ENCODE assay signal across 1 cellular context in genomic region chr6:2433686-2434085, GRCh38.
TF ChIP-seq lines count a peak whose summit lies in the region.

No MANE protein-coding gene starts in this region.

TF ChIP-seq in HCT116, 20 proteins besides CTCF, POLR2A, EP300 and RAD21 (continued from another document):
- TF ChIP-seq, protein P1, sequence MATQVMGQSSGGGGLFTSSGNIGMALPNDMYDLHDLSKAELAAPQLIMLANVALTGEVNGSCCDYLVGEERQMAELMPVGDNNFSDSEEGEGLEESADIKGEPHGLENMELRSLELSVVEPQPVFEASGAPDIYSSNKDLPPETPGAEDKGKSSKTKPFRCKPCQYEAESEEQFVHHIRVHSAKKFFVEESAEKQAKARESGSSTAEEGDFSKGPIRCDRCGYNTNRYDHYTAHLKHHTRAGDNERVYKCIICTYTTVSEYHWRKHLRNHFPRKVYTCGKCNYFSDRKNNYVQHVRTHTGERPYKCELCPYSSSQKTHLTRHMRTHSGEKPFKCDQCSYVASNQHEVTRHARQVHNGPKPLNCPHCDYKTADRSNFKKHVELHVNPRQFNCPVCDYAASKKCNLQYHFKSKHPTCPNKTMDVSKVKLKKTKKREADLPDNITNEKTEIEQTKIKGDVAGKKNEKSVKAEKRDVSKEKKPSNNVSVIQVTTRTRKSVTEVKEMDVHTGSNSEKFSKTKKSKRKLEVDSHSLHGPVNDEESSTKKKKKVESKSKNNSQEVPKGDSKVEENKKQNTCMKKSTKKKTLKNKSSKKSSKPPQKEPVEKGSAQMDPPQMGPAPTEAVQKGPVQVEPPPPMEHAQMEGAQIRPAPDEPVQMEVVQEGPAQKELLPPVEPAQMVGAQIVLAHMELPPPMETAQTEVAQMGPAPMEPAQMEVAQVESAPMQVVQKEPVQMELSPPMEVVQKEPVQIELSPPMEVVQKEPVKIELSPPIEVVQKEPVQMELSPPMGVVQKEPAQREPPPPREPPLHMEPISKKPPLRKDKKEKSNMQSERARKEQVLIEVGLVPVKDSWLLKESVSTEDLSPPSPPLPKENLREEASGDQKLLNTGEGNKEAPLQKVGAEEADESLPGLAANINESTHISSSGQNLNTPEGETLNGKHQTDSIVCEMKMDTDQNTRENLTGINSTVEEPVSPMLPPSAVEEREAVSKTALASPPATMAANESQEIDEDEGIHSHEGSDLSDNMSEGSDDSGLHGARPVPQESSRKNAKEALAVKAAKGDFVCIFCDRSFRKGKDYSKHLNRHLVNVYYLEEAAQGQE (IDR thresholded peaks at IDR 0.05; ENCODE audit: low read depth), result no peak
- no peak for TF ChIP-seq YY1 (IDR thresholded peaks at IDR 0.05; ENCODE audit: extremely low read depth, insufficient replicate concordance, low read depth, low read length)
TF ChIP-seq in HCT116: peak in this region for 0.
